In genomic region chrX:19554786-19555185, GRCh38 we compare ENCODE assay signal across 12 cellular contexts. TPM values are rescaled to one million over a fixed set of nuclear protein-coding genes. Genes with fewer than 3 reads are reported as not detected.
DNase-seq lines count a peak whose midpoint lies in the region; ATAC-seq and TF ChIP-seq lines count a peak whose summit lies in the region.
"Had no signal": no experiment of that assay in that cellular context is flagged by ENCODE, and none has a peak within 500 bp of the region (broad histone marks: within the 10 kb centered on the region; RNA-seq: fewer than 3 reads in every experiment).

No MANE protein-coding gene starts in this region.

- no peaks in the 10 kb centered on the region for H3K36me3 ChIP-seq in CD8-positive, alpha-beta memory T cell (ENCODE audit: insufficient read depth, low read length)
- H3K36me3 ChIP-seq in esophagus squamous epithelium = no peaks in the 10 kb centered on the region

- no peaks in the 10 kb centered on the region for H3K27me3 Mint-ChIP-seq in activated CD8-positive, alpha-beta T cell treated with anti-CD3 and anti-CD28 coated beads for 36 hours
- peaks cover 0 to 3% of the 10 kb centered on the region in 2 donors for H3K27me3 Mint-ChIP-seq in CD8-positive, alpha-beta memory T cell
- H3K27me3 Mint-ChIP-seq: progenitor cell of endocrine pancreas had no signal

- intact Hi-C loops in activated CD8-positive, alpha-beta T cell treated with anti-CD3 and anti-CD28 coated beads for 36 hours (cut with micrococcal nuclease) = no loop called here
- intact Hi-C loops in esophagus squamous epithelium (cut with DNase I) = no loop called here

- no peaks in the 10 kb centered on the region for H3K4me1 ChIP-seq in CD8-positive, alpha-beta memory T cell (ENCODE audit: insufficient read depth, low read length)
- no peaks in the 10 kb centered on the region for H3K4me1 ChIP-seq in esophagus squamous epithelium

- H3K36me3 Mint-ChIP-seq in activated CD8-positive, alpha-beta T cell treated with anti-CD3 and anti-CD28 coated beads for 36 hours (ENCODE audit: low read depth) = peaks cover 4% of the 10 kb centered on the region
- H3K36me3 Mint-ChIP-seq in CD8-positive, alpha-beta memory T cell = peaks cover 0 to 53% (median 0%) of the 10 kb centered on the region in 3 donors

- peak; percentile 78 for DNase-seq in Daoy (ENCODE audit: low read depth)
- DNase-seq in activated CD8-positive, alpha-beta T cell treated with anti-CD3 and anti-CD28 coated beads for 36 hours = peak; percentile 52
- DNase-seq in myocyte (ENCODE audit: low read depth) = peak; percentile 76
- DNase-seq in CD8-positive, alpha-beta memory T cell = no peak
- no peak for DNase-seq in effector CD8-positive, alpha-beta T cell (lab: John Stamatoyannopoulos, UW)
- DNase-seq in esophagus squamous epithelium (lab: John Stamatoyannopoulos, UW) = no peak
- no peak for DNase-seq in GM13976 (ENCODE audit: low spot score)
- DNase-seq: NCI-H1105 treated with DMSO at 0.1 percent for 48 hours, SIG-M5, trophoblast cell had no signal

- TF ChIP-seq POLR2A in esophagus squamous epithelium (IDR thresholded peaks at IDR 0.05) = no peak

- peak; percentile 58 for ATAC-seq in HG02588 (IDR thresholded peaks at IDR 0.05; ENCODE audit: unreplicated experiment)
- peak; percentile 69 for ATAC-seq in activated CD8-positive, alpha-beta T cell treated with anti-CD3 and anti-CD28 coated beads for 36 hours

- no peaks in the 10 kb centered on the region for H3K9me3 ChIP-seq in CD8-positive, alpha-beta memory T cell (ENCODE audit: low read length)
- no peaks in the 10 kb centered on the region for H3K9me3 ChIP-seq in esophagus squamous epithelium

- H3K27ac ChIP-seq in CD8-positive, alpha-beta memory T cell (ENCODE audit: low read depth, low read length) = no peak overlapping the region
- no peak overlapping the region for H3K27ac ChIP-seq in esophagus squamous epithelium

- H3K9me3 Mint-ChIP-seq in activated CD8-positive, alpha-beta T cell treated with anti-CD3 and anti-CD28 coated beads for 36 hours = no peaks in the 10 kb centered on the region
- H3K9me3 Mint-ChIP-seq in CD8-positive, alpha-beta memory T cell = no peaks in the 10 kb centered on the region

- H3K4me3 ChIP-seq in CD8-positive, alpha-beta memory T cell (ENCODE audit: low read length) = no peak overlapping the region
- H3K4me3 ChIP-seq in esophagus squamous epithelium = no peak overlapping the region

- WGBS in esophagus squamous epithelium, 2 donors = 50 to 92% methylated on average over 2 to 3 of the region's 3 CpGs

- peak overlapping the region; percentile 79 for H3K27ac Mint-ChIP-seq in activated CD8-positive, alpha-beta T cell treated with anti-CD3 and anti-CD28 coated beads for 36 hours
- peak overlapping the region in 2 of 8 donors; percentile 32 to 74 for H3K27ac Mint-ChIP-seq in CD8-positive, alpha-beta memory T cell
- H3K27ac Mint-ChIP-seq: progenitor cell of endocrine pancreas had no signal

- CTCF ChIA-PET in activated CD8-positive, alpha-beta T cell treated with anti-CD3 and anti-CD28 coated beads for 36 hours (lab: Charles Lee) = interaction anchor here (1.5 kb wide), 1 partner anchor 8 kb away, joined by 3 read pairs; no protein-coding TSS in a partner anchor
- CTCF ChIA-PET in CD8-positive, alpha-beta memory T cell (lab: Charles Lee) = no interaction called here

- peaks cover 49% of the 10 kb centered on the region for H3K4me1 Mint-ChIP-seq in activated CD8-positive, alpha-beta T cell treated with anti-CD3 and anti-CD28 coated beads for 36 hours (ENCODE audit: low read depth)
- peaks cover 20 to 34% (median 23%) of the 10 kb centered on the region in 3 donors for H3K4me1 Mint-ChIP-seq in CD8-positive, alpha-beta memory T cell

- in situ Hi-C loops in GM13976 (cut with MboI; ENCODE audit: low sequenced_read_pairs, unreplicated experiment) = no loop called here

- TF ChIP-seq CTCF in activated CD8-positive, alpha-beta T cell treated with anti-CD3 and anti-CD28 coated beads for 36 hours (IDR thresholded peaks at IDR 0.05) = no peak
- no peak for TF ChIP-seq CTCF in esophagus squamous epithelium (IDR thresholded peaks at IDR 0.05)
- no peak for TF ChIP-seq CTCF in GM13976 (IDR thresholded peaks at IDR 0.05; ENCODE audit: borderline replicate concordance, control extremely low read depth, extremely low read depth, insufficient read depth, missing control alignments)

- H3K4me3 Mint-ChIP-seq in activated CD8-positive, alpha-beta T cell treated with anti-CD3 and anti-CD28 coated beads for 36 hours = no peak overlapping the region
- H3K4me3 Mint-ChIP-seq in CD8-positive, alpha-beta memory T cell = no peak overlapping the region

- POLR2A ChIA-PET in activated CD8-positive, alpha-beta T cell treated with anti-CD3 and anti-CD28 coated beads for 36 hours (lab: Charles Lee) = interaction anchor here (0.8 to 0.9 kb wide), 2 partner anchors 12 to 39 kb away, joined by 3 read pairs; no protein-coding TSS in a partner anchor
- POLR2A ChIA-PET in CD8-positive, alpha-beta memory T cell (lab: Charles Lee) = no interaction called here

- H3K27me3 ChIP-seq in CD8-positive, alpha-beta memory T cell (ENCODE audit: insufficient read depth, low read length, poor library complexity, severe bottlenecking) = no peaks in the 10 kb centered on the region
- H3K27me3 ChIP-seq in esophagus squamous epithelium = no peaks in the 10 kb centered on the region

RNA-seq across cellular contexts. Expression of gene MAP3K15, which starts 39.5 kb away (rescaled TPM):
- total RNA-seq in Daoy (2014; rRNA removed; shearing (Covaris generic)) = 0.36 and 0.57 TPM in 2 replicates
- total RNA-seq in activated CD8-positive, alpha-beta T cell treated with anti-CD3 and anti-CD28 coated beads for 36 hours = 1 to 10 TPM; 1.8 to 2.2 TPM
- not detected in 2 replicates for total RNA-seq in myocyte
- polyA plus RNA-seq in myocyte (2012) = 0.06 TPM
- total RNA-seq in CD8-positive, alpha-beta memory T cell = under 1 TPM; 0.13 to 0.28 TPM
- polyA plus RNA-seq in CD8-positive, alpha-beta memory T cell = not detected
- total RNA-seq in esophagus squamous epithelium = not detected

Comparison
In these comparisons a context has a peak if more than half of its experiments do, and no peak if none do; other contexts are left out.
1. DNase-seq: peak in Daoy (single experiment), activated CD8-positive, alpha-beta T cell treated with anti-CD3 and anti-CD28 coated beads for 36 hours (single experiment) and myocyte (single experiment); none in CD8-positive, alpha-beta memory T cell (0 of 5), effector CD8-positive, alpha-beta T cell (single experiment), esophagus squamous epithelium (single experiment) and GM13976 (single experiment).